11 cellular contexts compared by ENCODE assay signal in genomic region chr4:118113220-118113619, GRCh38.
DNase-seq lines count a peak whose midpoint lies in the region; ATAC-seq and TF ChIP-seq lines count a peak whose summit lies in the region.
"Had no signal": no experiment of that assay in that cellular context is flagged by ENCODE, and none has a peak within 500 bp of the region (broad histone marks: within the 10 kb centered on the region; RNA-seq: fewer than 3 reads in every experiment).

No MANE protein-coding gene starts in this region.

- no peaks in the 10 kb centered on the region for H3K4me1 Mint-ChIP-seq in natural killer cell treated with Interleukin-12 subunit alpha and Interleukin-12 subunit beta and Interleukin-15 and Interleukin-18, amount 100 ng/mL, for 72 hours (ENCODE audit: low read depth in 2 of 2)

- H3K9me3 Mint-ChIP-seq in natural killer cell treated with Interleukin-12 subunit alpha and Interleukin-12 subunit beta and Interleukin-15 and Interleukin-18, amount 100 ng/mL, for 72 hours, result peaks cover 8% of the 10 kb centered on the region

- DNase-seq in fibroblast of villous mesenchyme (ENCODE audit: low read depth), result peak; percentile 30
- DNase-seq in natural killer cell treated with Interleukin-12 subunit alpha and Interleukin-12 subunit beta and Interleukin-15 and Interleukin-18, amount 100 ng/mL, for 72 hours (ENCODE audit: low spot score), result no peak
- no peak for DNase-seq in HPDE6-E6E7 (ENCODE audit: extremely low spot score)
- no peak for DNase-seq in NCI-H1930 (lab: John Stamatoyannopoulos, UW)
- no peak for DNase-seq in activated gamma-delta T cell treated with Interleukin-2 at 50 U/mL for 16 hours
- DNase-seq: NCI-H187 treated with DMSO at 0.1 percent for 48 hours, stomach had no signal

- H3K27me3 Mint-ChIP-seq in natural killer cell treated with Interleukin-12 subunit alpha and Interleukin-12 subunit beta and Interleukin-15 and Interleukin-18, amount 100 ng/mL, for 72 hours, result no peaks in the 10 kb centered on the region

- H3K4me3 Mint-ChIP-seq in natural killer cell treated with Interleukin-12 subunit alpha and Interleukin-12 subunit beta and Interleukin-15 and Interleukin-18, amount 100 ng/mL, for 72 hours, result no peak overlapping the region

- ATAC-seq in GM18858 (IDR thresholded peaks at IDR 0.05; ENCODE audit: unreplicated experiment) (peak; percentile 82), GM21723 (IDR thresholded peaks at IDR 0.05; ENCODE audit: unreplicated experiment) (peak; percentile 90), HG03457 (IDR thresholded peaks at IDR 0.05; ENCODE audit: unreplicated experiment) (peak; percentile 75)
- ATAC-seq in natural killer cell treated with Interleukin-12 subunit alpha and Interleukin-12 subunit beta and Interleukin-15 and Interleukin-18, amount 100 ng/mL, for 72 hours, result no peak

- no peaks in the 10 kb centered on the region for H3K36me3 Mint-ChIP-seq in natural killer cell treated with Interleukin-12 subunit alpha and Interleukin-12 subunit beta and Interleukin-15 and Interleukin-18, amount 100 ng/mL, for 72 hours

- no peak overlapping the region for H3K4me3 ChIP-seq in fibroblast of villous mesenchyme (ENCODE audit: low read depth, low read length)
- H3K4me3 ChIP-seq: cardiac muscle cell, stomach had no signal

- H3K27ac Mint-ChIP-seq in natural killer cell treated with Interleukin-12 subunit alpha and Interleukin-12 subunit beta and Interleukin-15 and Interleukin-18, amount 100 ng/mL, for 72 hours, result no peak overlapping the region

- no peak for TF ChIP-seq CTCF in fibroblast of villous mesenchyme (IDR thresholded peaks at IDR 0.05; ENCODE audit: insufficient read depth, low read depth, low read length)

Comparison
In these comparisons a context has a peak if more than half of its experiments do, and no peak if none do; other contexts are left out.
1. ATAC-seq: peak in GM18858 (single experiment), GM21723 (single experiment) and HG03457 (single experiment); none in natural killer cell treated with Interleukin-12 subunit alpha and Interleukin-12 subunit beta and Interleukin-15 and Interleukin-18, amount 100 ng/mL, for 72 hours (0 of 2).